8 cellular contexts compared by ENCODE assay signal in genomic region chr19:35745328-35746086, GRCh38. TPM values are rescaled to one million over a fixed set of nuclear protein-coding genes. Genes with fewer than 3 reads are reported as not detected.
DNase-seq lines count a peak whose midpoint lies in the region; FAIRE-seq and TF ChIP-seq lines count a peak whose summit lies in the region.

Gene PSENEN (plus strand): TSS chr19:35745651. CDS start chr19:35745931, 280 bp downstream.
Gene U2AF1L4 (minus strand): TSS chr19:35745418. CDS start chr19:35745391, 27 bp downstream.

- H3K9me3 Mint-ChIP-seq in HFFc6, result no peaks in the 10 kb centered on the region
- no peaks in the 10 kb centered on the region for H3K9me3 Mint-ChIP-seq in activated naive CD4-positive, alpha-beta T cell treated with anti-CD3 and anti-CD28 coated beads for 36 hours

- peaks cover 6% of the 10 kb centered on the region for H3K27me3 Mint-ChIP-seq in HFFc6 (ENCODE audit: insufficient read depth)
- no peaks in the 10 kb centered on the region for H3K27me3 Mint-ChIP-seq in activated naive CD4-positive, alpha-beta T cell treated with anti-CD3 and anti-CD28 coated beads for 36 hours (ENCODE audit: low read depth)

- H3K9ac ChIP-seq in SK-N-MC (ENCODE audit: insufficient read length), result peak within 1 kb of the TSS; percentile 99

- H3K4me1 ChIP-seq in neuron (ENCODE audit: insufficient read depth, low read length), result peaks cover 25% of the 10 kb centered on the region

- no peaks in the 10 kb centered on the region for H3K27me3 ChIP-seq in neuron (ENCODE audit: insufficient read depth, low read length)

- CTCF ChIA-PET in activated naive CD4-positive, alpha-beta T cell treated with anti-CD3 and anti-CD28 coated beads for 36 hours (lab: Charles Lee), result interaction anchor here (1.1 kb wide), 1 partner anchor 51 kb away, joined by 4 read pairs; no protein-coding TSS in a partner anchor

- intact Hi-C loops in activated naive CD4-positive, alpha-beta T cell treated with anti-CD3 and anti-CD28 coated beads for 36 hours (cut with micrococcal nuclease), result loop anchor here (1.0 to 10.0 kb wide), 9 partner anchors 28 to 742 kb away; partner anchors contain the start of genes ALKBH6, ARHGAP33, CAPNS1 and NFKBID

- H3K36me3 ChIP-seq in SK-N-MC (ENCODE audit: insufficient read depth, low read length) (peaks cover 3% of the 10 kb centered on the region; the same call in 1 of the 2 replicates), neuron (ENCODE audit: insufficient read depth, low read length) (peaks cover 4% of the 10 kb centered on the region)

- peak within 1 kb of the TSS; percentile 87 for H3K4me3 ChIP-seq in SK-N-MC
- H3K4me3 ChIP-seq in neuron (ENCODE audit: low read length), result peak within 1 kb of the TSS; percentile 87

- peak within 1 kb of the TSS; percentile 97 for H3K4me3 Mint-ChIP-seq in HFFc6
- peak within 1 kb of the TSS; percentile 96 for H3K4me3 Mint-ChIP-seq in activated naive CD4-positive, alpha-beta T cell treated with anti-CD3 and anti-CD28 coated beads for 36 hours

- TF ChIP-seq CTCF in HFFc6 (IDR thresholded peaks at IDR 0.05), result no peak

- no peak for FAIRE-seq in frontal cortex (lab: Jason Lieb, UNC)

- peak within 1 kb of the TSS; percentile 65 for H2AFZ ChIP-seq in neuron (ENCODE audit: low read depth, low read length)

- H3K27ac Mint-ChIP-seq in HFFc6, result peak within 1 kb of the TSS; percentile 100
- H3K27ac Mint-ChIP-seq in activated naive CD4-positive, alpha-beta T cell treated with anti-CD3 and anti-CD28 coated beads for 36 hours, result peak within 1 kb of the TSS; percentile 99

- H3K36me3 Mint-ChIP-seq in HFFc6 (ENCODE audit: low read depth), result peaks cover 13% of the 10 kb centered on the region
- H3K36me3 Mint-ChIP-seq in activated naive CD4-positive, alpha-beta T cell treated with anti-CD3 and anti-CD28 coated beads for 36 hours (ENCODE audit: low read depth), result peaks cover 17% of the 10 kb centered on the region

- H3K9me3 ChIP-seq in SK-N-MC (ENCODE audit: low read depth, low read length) (no peaks in the 10 kb centered on the region), neuron (ENCODE audit: low read length) (no peaks in the 10 kb centered on the region)

- H3K27ac ChIP-seq in SK-N-MC, result peak within 1 kb of the TSS; percentile 100

- DNase-seq in GDM1 (lab: John Stamatoyannopoulos, UW), result peak; percentile 98
- peak; percentile 98 for DNase-seq in HFFc6
- peak; percentile 94 for DNase-seq in NCI-H1048 (lab: John Stamatoyannopoulos, UW)
- DNase-seq in SK-N-MC (ENCODE audit: low read depth, low spot score), result peak; percentile 98
- peak; percentile 97 for DNase-seq in activated naive CD4-positive, alpha-beta T cell treated with anti-CD3 and anti-CD28 coated beads for 36 hours
- peak; percentile 86 to 91 for DNase-seq in frontal cortex (ENCODE audit: low spot score in 2 of 2)
- peak; percentile 99 for DNase-seq in stromal cell of bone marrow (ENCODE audit: low read depth)

- H3K4me1 Mint-ChIP-seq in HFFc6 (ENCODE audit: low read depth), result peaks cover 51% of the 10 kb centered on the region
- H3K4me1 Mint-ChIP-seq in activated naive CD4-positive, alpha-beta T cell treated with anti-CD3 and anti-CD28 coated beads for 36 hours (ENCODE audit: low read depth), result peaks cover 58% of the 10 kb centered on the region

RNA-seq across cellular contexts. Expression of gene PSENEN, which starts in this region (rescaled TPM):
- 10 to 100 TPM; 68.2 to 86.6 (median 74.9) TPM for total RNA-seq in HFFc6 (2021; fragmentation: NEBNext Ultra II Directional; extraction: Animal tissue kit (Norgen Biotek cat#: 25700))
- total RNA-seq in activated naive CD4-positive, alpha-beta T cell treated with anti-CD3 and anti-CD28 coated beads for 36 hours, result 10 to 100 TPM; 32.4 to 37.7 TPM
- total RNA-seq in frontal cortex, result 5.7 TPM

RNA-seq across cellular contexts. Expression of gene U2AF1L4, which starts in this region (rescaled TPM):
- 10 to 100 TPM; 18.0 to 20.8 (median 18.7) TPM for total RNA-seq in HFFc6 (2021; fragmentation: NEBNext Ultra II Directional; extraction: Animal tissue kit (Norgen Biotek cat#: 25700))
- 10 to 100 TPM; 41.8 to 44.2 TPM for total RNA-seq in activated naive CD4-positive, alpha-beta T cell treated with anti-CD3 and anti-CD28 coated beads for 36 hours
- 9.4 TPM for total RNA-seq in frontal cortex

Comparison
In these comparisons a context has a peak if more than half of its experiments do, and no peak if none do; other contexts are left out.
1. Peak in every context shown above with its lines: DNase-seq, H3K4me3 ChIP-seq and H3K27ac ChIP-seq.